In genomic region chr11:9003573-9004309, GRCh38 we compare ENCODE assay signal across 8 cellular contexts. TPM values are rescaled to one million over a fixed set of nuclear protein-coding genes. Genes with fewer than 3 reads are reported as not detected.
DNase-seq lines count a peak whose midpoint lies in the region; ATAC-seq, FAIRE-seq and TF ChIP-seq lines count a peak whose summit lies in the region.

NRIP3 (minus strand) TSS chr11:9004001; CDS start chr11:9003935, 66 bp downstream.

- WGBS in pancreas, 2 donors = 3 to 4% methylated on average over 60 to 93 of the region's 93 CpGs
- WGBS in testis, 2 donors = 0 to 1% methylated on average over 9 to 45 of the region's 93 CpGs

- H3K36me3 ChIP-seq in ES-I3 (ENCODE audit: insufficient read depth, low read length) (no peaks in the 10 kb centered on the region), cardiac muscle cell (no peaks in the 10 kb centered on the region), pancreas (no peaks in the 10 kb centered on the region), testis (ENCODE audit: low read depth, missing control alignments) (no peaks in the 10 kb centered on the region)

- DNase-seq in HUDEP-2 (lab: John Stamatoyannopoulos, UW; ENCODE audit: unreplicated experiment in 76 of 76) (peak in 70 of 76 experiments; percentile 7 to 82 (median 64)), SW 1271 (lab: John Stamatoyannopoulos, UW) (peak; percentile 13 to 16), cardiac muscle cell (ENCODE audit: low read depth in 1 of 2, low spot score in 1 of 2) (peak; percentile 66 to 81), pancreas (peak; percentile 46 to 84 (median 64)), testis (peak; percentile 86)
- DNase-seq in activated naive CD8-positive, alpha-beta T cell treated with anti-CD3 and anti-CD28 coated beads, Interleukin-2, amount 10 ng/mL, durations not matched to agents 7 days and 5 days = peak; percentile 83

- no peak within 1 kb of the TSS for H3K27ac ChIP-seq in cardiac muscle cell
- no peak within 1 kb of the TSS for H3K27ac ChIP-seq in pancreas
- no peak within 1 kb of the TSS for H3K27ac ChIP-seq in testis

- peak within 1 kb of the TSS; percentile 36 for H3K27ac Mint-ChIP-seq in activated naive CD8-positive, alpha-beta T cell treated with anti-CD3 and anti-CD28 coated beads, Interleukin-2, amount 10 ng/mL, durations not matched to agents 7 days and 5 days

- H3K36me3 Mint-ChIP-seq in activated naive CD8-positive, alpha-beta T cell treated with anti-CD3 and anti-CD28 coated beads, Interleukin-2, amount 10 ng/mL, durations not matched to agents 7 days and 5 days = no peaks in the 10 kb centered on the region

- peak within 1 kb of the TSS; percentile 78 for H3K4me3 Mint-ChIP-seq in activated naive CD8-positive, alpha-beta T cell treated with anti-CD3 and anti-CD28 coated beads, Interleukin-2, amount 10 ng/mL, durations not matched to agents 7 days and 5 days

- intact Hi-C loops in pancreas (cut with DNase I) (no loop called here), testis (cut with DNase I; ENCODE audit: low total_unique reads) (no loop called here)

- H3K4me3 ChIP-seq in cardiac muscle cell (peak within 1 kb of the TSS; percentile 25), pancreas (peak within 1 kb of the TSS; percentile 38 to 57 (median 46)), testis (peak within 1 kb of the TSS; percentile 53 to 57)

- POLR2A ChIA-PET in activated naive CD8-positive, alpha-beta T cell treated with anti-CD3 and anti-CD28 coated beads, Interleukin-2, amount 10 ng/mL, durations not matched to agents 7 days and 5 days (lab: Charles Lee) = interaction anchor here (1.0 to 1.6 kb wide), 3 partner anchors 13 to 42 kb away, joined by 3 read pairs; no protein-coding TSS in a partner anchor

- ATAC-seq in activated naive CD8-positive, alpha-beta T cell treated with anti-CD3 and anti-CD28 coated beads, Interleukin-2, amount 10 ng/mL, durations not matched to agents 7 days and 5 days (ENCODE audit: low read depth) = peak; percentile 76
- ATAC-seq in pancreas = peak; percentile 84 to 91 (median 89)
- ATAC-seq in HG02938 (IDR thresholded peaks at IDR 0.05; ENCODE audit: unreplicated experiment) = no peak

- H3K9ac ChIP-seq in ES-I3 (ENCODE audit: low read depth, low read length) = peak within 1 kb of the TSS; percentile 70

- peaks cover 80% of the 10 kb centered on the region for H3K27me3 Mint-ChIP-seq in activated naive CD8-positive, alpha-beta T cell treated with anti-CD3 and anti-CD28 coated beads, Interleukin-2, amount 10 ng/mL, durations not matched to agents 7 days and 5 days

- H3K9me3 Mint-ChIP-seq in activated naive CD8-positive, alpha-beta T cell treated with anti-CD3 and anti-CD28 coated beads, Interleukin-2, amount 10 ng/mL, durations not matched to agents 7 days and 5 days = no peaks in the 10 kb centered on the region

- TF ChIP-seq POLR2A in testis (IDR thresholded peaks at IDR 0.05) = peak; percentile 31

- FAIRE-seq in pancreas (lab: Jason Lieb, UNC) = no peak

- TF ChIP-seq CTCF in cardiac muscle cell (IDR thresholded peaks at IDR 0.05; ENCODE audit: low read depth, low read length) (no peak), pancreas (IDR thresholded peaks at IDR 0.05) (no peak), testis (IDR thresholded peaks at IDR 0.05) (no peak)

- no peaks in the 10 kb centered on the region for H3K4me1 ChIP-seq in ES-I3 (ENCODE audit: insufficient read depth, low read length)
- H3K4me1 ChIP-seq in cardiac muscle cell (ENCODE audit: low read depth) = no peaks in the 10 kb centered on the region
- peaks cover 0 to 9% (median 8%) of the 10 kb centered on the region in 3 donors for H3K4me1 ChIP-seq in pancreas
- peaks cover 7% of the 10 kb centered on the region for H3K4me1 ChIP-seq in testis

- peaks cover 15% of the 10 kb centered on the region for H3K4me1 Mint-ChIP-seq in activated naive CD8-positive, alpha-beta T cell treated with anti-CD3 and anti-CD28 coated beads, Interleukin-2, amount 10 ng/mL, durations not matched to agents 7 days and 5 days

- peaks cover 98% of the 10 kb centered on the region for H3K27me3 ChIP-seq in cardiac muscle cell
- H3K27me3 ChIP-seq in pancreas = peaks cover 0 to 30% (median 10%) of the 10 kb centered on the region in 4 donors
- no peaks in the 10 kb centered on the region for H3K27me3 ChIP-seq in testis

- H3K9me3 ChIP-seq in ES-I3 (ENCODE audit: control insufficient read depth, insufficient read depth, low read length) = no peaks in the 10 kb centered on the region
- no peaks in the 10 kb centered on the region for H3K9me3 ChIP-seq in cardiac muscle cell (ENCODE audit: low read depth)
- no peaks in the 10 kb centered on the region for H3K9me3 ChIP-seq in pancreas
- no peaks in the 10 kb centered on the region for H3K9me3 ChIP-seq in testis

RNA-seq across cellular contexts. Expression of gene NRIP3, which starts in this region (rescaled TPM):
- 1 to 10 TPM; 1.4 to 2.0 TPM for total RNA-seq in activated naive CD8-positive, alpha-beta T cell treated with anti-CD3 and anti-CD28 coated beads, Interleukin-2, amount 10 ng/mL, durations not matched to agents 7 days and 5 days
- total RNA-seq in cardiac muscle cell = 2.1 and 2.5 TPM in 2 replicates
- polyA plus RNA-seq in cardiac muscle cell = 0.04 and 0.57 TPM in 2 replicates
- total RNA-seq in pancreas = under 1 TPM; 0.16 to 0.44 (median 0.28) TPM
- polyA plus RNA-seq in pancreas = under 1 TPM; 0.04 to 0.26 TPM
- total RNA-seq in testis = 10 to 100 TPM; 29.4 to 55.1 TPM
- 108 TPM for polyA plus RNA-seq in testis (ENCODE audit: insufficient read depth, low read depth, low replicate concordance)

Comparison
In these comparisons a context has a peak if more than half of its experiments do, and no peak if none do; other contexts are left out.
1. RNA of gene NRIP3 (polyA plus RNA-seq): 108 TPM in testis (single experiment); 0.04 to 0.26 TPM in pancreas and 0.04 to 0.57 TPM in cardiac muscle cell; every median in the first group is over 10 times any median in the second.
2. Peak in DNase-seq, ATAC-seq and H3K4me3 ChIP-seq in pancreas; RNA of the gene not detected or under 1 TPM.
3. DNase-seq: peak in every context shown above with its lines; median percentile 86 in testis; 83 in activated naive CD8-positive, alpha-beta T cell treated with anti-CD3 and anti-CD28 coated beads, Interleukin-2, amount 10 ng/mL, durations not matched to agents 7 days and 5 days; 74 in cardiac muscle cell; 64 in pancreas; 64 in HUDEP-2; 14 in SW 1271.
4. Peak in every context shown above with its lines, with median percentiles within 50 percentile points of each other: H3K4me3 ChIP-seq.